16 cellular contexts compared by ENCODE assay signal in the genomic region with DNA sequence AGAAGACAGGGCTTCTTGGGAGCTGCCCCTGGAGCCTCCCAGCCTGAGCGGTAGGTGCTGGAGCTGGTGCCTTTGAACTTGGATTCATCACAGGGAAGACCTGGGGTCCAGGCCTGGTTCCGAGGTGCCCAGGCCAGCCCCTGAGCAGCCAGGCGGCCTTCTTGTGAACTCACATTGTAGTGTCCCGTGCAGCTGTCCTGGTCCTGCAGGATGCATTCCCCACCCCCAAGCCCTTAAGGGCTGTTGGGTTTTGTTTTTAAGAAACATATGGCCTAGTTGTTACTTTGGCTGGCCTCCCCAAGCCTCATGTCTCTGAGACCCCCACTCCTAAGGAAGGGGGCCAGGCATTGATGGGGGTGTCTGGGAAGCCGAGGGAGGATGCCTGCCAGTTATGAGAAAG.
DNase-seq lines count a peak whose midpoint lies in the region; ATAC-seq and TF ChIP-seq lines count a peak whose summit lies in the region.
"Had no signal": no experiment of that assay in that cellular context is flagged by ENCODE, and none has a peak within 500 bp of the region (broad histone marks: within the 10 kb centered on the region; RNA-seq: fewer than 3 reads in every experiment).

No MANE protein-coding gene starts in this region.

- H3K4me1 Mint-ChIP-seq in progenitor cell of endocrine pancreas (ENCODE audit: low read depth) (peaks cover 25% of the 10 kb centered on the region), Calu3 (ENCODE audit: low read depth, unreplicated experiment) (no peaks in the 10 kb centered on the region)
- peaks cover 8% of the 10 kb centered on the region for H3K4me1 Mint-ChIP-seq in activated T-helper 2 cell treated with anti-CD3 and anti-CD28 coated beads, Interferon-gamma antibody, Interleukin-2, Interleukin-4, amounts not matched to agents 10 μg/mL and 5 μg/mL and 100 μg/mL, durations not matched to agents 14 hours and 24 hours and 36 hours (ENCODE audit: low read depth)

- TF ChIP-seq EP300 in esophagus muscularis mucosa (IDR thresholded peaks at IDR 0.05): no peak

- H3K27me3 ChIP-seq in esophagus muscularis mucosa: no peaks in the 10 kb centered on the region
- H3K27me3 ChIP-seq: stomach had no signal

- CTCF ChIA-PET in OCI-LY7 (lab: Charles Lee; ENCODE audit: unreplicated experiment): interaction anchor here (0.5 to 1.1 kb wide), 4 partner anchors 9 to 96 kb away, joined by 3 to 5 read pairs (median 4); no protein-coding TSS in a partner anchor
- CTCF ChIA-PET in Calu3 (lab: Charles Lee): no interaction called here

- TF ChIP-seq CTCF in OCI-LY7 (conservative IDR thresholded peaks at IDR 0.05; ENCODE audit: low read length) (no peak), esophagus muscularis mucosa (IDR thresholded peaks at IDR 0.05) (no peak), progenitor cell of endocrine pancreas (IDR thresholded peaks at IDR 0.05; ENCODE audit: unreplicated experiment) (no peak), Calu3 (IDR thresholded peaks at IDR 0.05; ENCODE audit: unreplicated experiment) (no peak)

- POLR2A ChIA-PET in OCI-LY7 (lab: Charles Lee): interaction anchor here (0.6 to 2.5 kb wide), 7 partner anchors 8 to 73 kb away, joined by 3 to 8 read pairs (median 5); no protein-coding TSS in a partner anchor

- H3K27ac Mint-ChIP-seq in progenitor cell of endocrine pancreas (peak overlapping the region; percentile 67), Calu3 (ENCODE audit: unreplicated experiment) (no peak overlapping the region)
- H3K27ac Mint-ChIP-seq in activated T-helper 2 cell treated with anti-CD3 and anti-CD28 coated beads, Interferon-gamma antibody, Interleukin-2, Interleukin-4, amounts not matched to agents 10 μg/mL and 5 μg/mL and 100 μg/mL, durations not matched to agents 14 hours and 24 hours and 36 hours: no peak overlapping the region
- H3K27ac Mint-ChIP-seq: activated CD4-positive, alpha-beta T cell treated with anti-CD3 and anti-CD28 coated beads for 36 hours; activated T-helper 1 cell treated with anti-CD3 and anti-CD28 coated beads, Interleukin-12 subunit alpha, Interleukin-12 subunit beta, Interleukin-2, Interleukin-4 antibody, amounts not matched to agents 30 ng/mL and 10 ng/mL and 1 ng/mL, durations not matched to agents 14 hours and 24 hours and 36 hours had no signal

- H2AFZ ChIP-seq in OCI-LY7 (ENCODE audit: low read length): no peak overlapping the region

- H4K20me1 ChIP-seq in OCI-LY7 (ENCODE audit: insufficient read depth, low read length): no peaks in the 10 kb centered on the region

- H3K9me3 Mint-ChIP-seq in progenitor cell of endocrine pancreas (ENCODE audit: low read depth) (no peaks in the 10 kb centered on the region), Calu3 (ENCODE audit: low read depth, unreplicated experiment) (no peaks in the 10 kb centered on the region)
- no peaks in the 10 kb centered on the region for H3K9me3 Mint-ChIP-seq in activated T-helper 2 cell treated with anti-CD3 and anti-CD28 coated beads, Interferon-gamma antibody, Interleukin-2, Interleukin-4, amounts not matched to agents 10 μg/mL and 5 μg/mL and 100 μg/mL, durations not matched to agents 14 hours and 24 hours and 36 hours
- H3K9me3 Mint-ChIP-seq: activated T-helper 1 cell treated with anti-CD3 and anti-CD28 coated beads, Interleukin-12 subunit alpha, Interleukin-12 subunit beta, Interleukin-2, Interleukin-4 antibody, amounts not matched to agents 30 ng/mL and 10 ng/mL and 1 ng/mL, durations not matched to agents 14 hours and 24 hours and 36 hours had no signal

- TF ChIP-seq POLR2A in esophagus muscularis mucosa (IDR thresholded peaks at IDR 0.05; ENCODE audit: low read depth): no peak

- WGBS in esophagus muscularis mucosa: 81% methylated on average over 5 of the region's 5 CpGs

- peaks cover 84% of the 10 kb centered on the region for H3K4me1 ChIP-seq in OCI-LY7 (ENCODE audit: insufficient read depth, low read length, poor library complexity, severe bottlenecking)
- H3K4me1 ChIP-seq in esophagus muscularis mucosa: peaks cover 64 to 80% (median 74%) of the 10 kb centered on the region in 4 donors

- no peaks in the 10 kb centered on the region for H3K27me3 Mint-ChIP-seq in progenitor cell of endocrine pancreas
- H3K27me3 Mint-ChIP-seq in Calu3 (ENCODE audit: unreplicated experiment): no peaks in the 10 kb centered on the region
- H3K27me3 Mint-ChIP-seq in activated T-helper 2 cell treated with anti-CD3 and anti-CD28 coated beads, Interferon-gamma antibody, Interleukin-2, Interleukin-4, amounts not matched to agents 10 μg/mL and 5 μg/mL and 100 μg/mL, durations not matched to agents 14 hours and 24 hours and 36 hours (ENCODE audit: low read depth): no peaks in the 10 kb centered on the region
- H3K27me3 Mint-ChIP-seq: activated CD4-positive, alpha-beta T cell treated with anti-CD3 and anti-CD28 coated beads for 36 hours had no signal

- H3K4me3 Mint-ChIP-seq in progenitor cell of endocrine pancreas (ENCODE audit: low read depth) (no peak overlapping the region), Calu3 (ENCODE audit: low read depth, unreplicated experiment) (no peak overlapping the region)
- H3K4me3 Mint-ChIP-seq in activated T-helper 2 cell treated with anti-CD3 and anti-CD28 coated beads, Interferon-gamma antibody, Interleukin-2, Interleukin-4, amounts not matched to agents 10 μg/mL and 5 μg/mL and 100 μg/mL, durations not matched to agents 14 hours and 24 hours and 36 hours (ENCODE audit: low read depth): no peak overlapping the region
- H3K4me3 Mint-ChIP-seq: activated CD4-positive, alpha-beta T cell treated with anti-CD3 and anti-CD28 coated beads for 36 hours; activated T-helper 1 cell treated with anti-CD3 and anti-CD28 coated beads, Interleukin-12 subunit alpha, Interleukin-12 subunit beta, Interleukin-2, Interleukin-4 antibody, amounts not matched to agents 30 ng/mL and 10 ng/mL and 1 ng/mL, durations not matched to agents 14 hours and 24 hours and 36 hours had no signal

- H3K4me3 ChIP-seq in OCI-LY7 (ENCODE audit: low read depth, low read length, poor library complexity, severe bottlenecking): peak overlapping the region; percentile 67
- no peak overlapping the region for H3K4me3 ChIP-seq in esophagus muscularis mucosa
- H3K4me3 ChIP-seq: psoas muscle, stomach had no signal

- H3K9me3 ChIP-seq in OCI-LY7 (ENCODE audit: low read length): no peaks in the 10 kb centered on the region
- H3K9me3 ChIP-seq in esophagus muscularis mucosa: no peaks in the 10 kb centered on the region
- H3K9me3 ChIP-seq: psoas muscle, stomach had no signal

- DNase-seq in OCI-LY7 (ENCODE audit: low spot score) (no peak), esophagus muscularis mucosa (ENCODE audit: extremely low spot score) (no peak), progenitor cell of endocrine pancreas (ENCODE audit: low spot score, unreplicated experiment) (no peak), Calu3 (no peak), NCI-H510A treated with DMSO at 0.1 percent for 48 hours (lab: John Stamatoyannopoulos, UW) (no peak)
- DNase-seq in activated T-helper 2 cell treated with anti-CD3 and anti-CD28 coated beads, Interferon-gamma antibody, Interleukin-2, Interleukin-4, amounts not matched to agents 10 μg/mL and 5 μg/mL and 100 μg/mL, durations not matched to agents 14 hours and 24 hours and 36 hours (ENCODE audit: low spot score): no peak
- DNase-seq: activated CD4-positive, alpha-beta T cell treated with anti-CD3 and anti-CD28 coated beads for 36 hours; GDM1; NCI-H187 treated with DMSO at 0.1 percent for 48 hours; stimulated activated CD4-positive, alpha-beta T cell treated with anti-CD3 and anti-CD28 coated beads, Interleukin-2, amount 100 ng/mL, for 24 hours; stomach; SW 1271 had no signal

- ATAC-seq in GM18511 (IDR thresholded peaks at IDR 0.05; ENCODE audit: unreplicated experiment): peak; percentile 24
- ATAC-seq in GM19023 (IDR thresholded peaks at IDR 0.05; ENCODE audit: unreplicated experiment): no peak
- ATAC-seq: psoas muscle had no signal

- intact Hi-C loops in OCI-LY7 (cut with micrococcal nuclease; ENCODE audit: unreplicated experiment): loop anchor here (1.0 kb wide), 2 partner anchors 8 to 17 kb away; no protein-coding TSS in a partner anchor
- intact Hi-C loops in esophagus muscularis mucosa (cut with DNase I): no loop called here
- intact Hi-C loops in Calu3 (cut with micrococcal nuclease; ENCODE audit: unreplicated experiment): no loop called here
- intact Hi-C loops in activated T-helper 2 cell treated with anti-CD3 and anti-CD28 coated beads, Interferon-gamma antibody, Interleukin-2, Interleukin-4, amounts not matched to agents 10 μg/mL and 5 μg/mL and 100 μg/mL, durations not matched to agents 14 hours and 24 hours and 36 hours (cut with micrococcal nuclease): no loop called here

- H3K4me2 ChIP-seq in OCI-LY7 (ENCODE audit: low read length): peak overlapping the region; percentile 92

- H3K36me3 Mint-ChIP-seq in progenitor cell of endocrine pancreas (ENCODE audit: insufficient read depth): peaks cover 4% of the 10 kb centered on the region
- H3K36me3 Mint-ChIP-seq in Calu3 (ENCODE audit: insufficient read depth, unreplicated experiment): peaks cover 8% of the 10 kb centered on the region
- peaks cover 2% of the 10 kb centered on the region for H3K36me3 Mint-ChIP-seq in activated T-helper 2 cell treated with anti-CD3 and anti-CD28 coated beads, Interferon-gamma antibody, Interleukin-2, Interleukin-4, amounts not matched to agents 10 μg/mL and 5 μg/mL and 100 μg/mL, durations not matched to agents 14 hours and 24 hours and 36 hours (ENCODE audit: low read depth)

- H3K79me2 ChIP-seq in OCI-LY7 (ENCODE audit: insufficient read depth, low read depth, low read length): peaks cover 44% of the 10 kb centered on the region; the same call in 1 of the 2 replicates

- peak overlapping the region; percentile 97 for H3K27ac ChIP-seq in OCI-LY7 (ENCODE audit: low read depth, low read length, poor library complexity, severe bottlenecking)
- peak overlapping the region; percentile 57 to 87 (median 68) for H3K27ac ChIP-seq in esophagus muscularis mucosa (replicated peaks in 1 of 4)
- H3K27ac ChIP-seq: psoas muscle had no signal

- TSS peak; percentile 79 for BruUV-seq in OCI-LY7 (replicated peaks; lab: Mats Ljungman, UMichigan)
- BruUV-seq in Calu3 (replicated peaks; lab: Mats Ljungman, UMichigan): no TSS peak

- H3K9me2 ChIP-seq in OCI-LY7 (ENCODE audit: insufficient read depth, low read length): no peaks in the 10 kb centered on the region

- H3K36me3 ChIP-seq in OCI-LY7 (ENCODE audit: insufficient read depth, low read length) (peaks cover 6% of the 10 kb centered on the region; the same call in 1 of the 2 replicates), esophagus muscularis mucosa (no peaks in the 10 kb centered on the region)
